In the genomic region with DNA sequence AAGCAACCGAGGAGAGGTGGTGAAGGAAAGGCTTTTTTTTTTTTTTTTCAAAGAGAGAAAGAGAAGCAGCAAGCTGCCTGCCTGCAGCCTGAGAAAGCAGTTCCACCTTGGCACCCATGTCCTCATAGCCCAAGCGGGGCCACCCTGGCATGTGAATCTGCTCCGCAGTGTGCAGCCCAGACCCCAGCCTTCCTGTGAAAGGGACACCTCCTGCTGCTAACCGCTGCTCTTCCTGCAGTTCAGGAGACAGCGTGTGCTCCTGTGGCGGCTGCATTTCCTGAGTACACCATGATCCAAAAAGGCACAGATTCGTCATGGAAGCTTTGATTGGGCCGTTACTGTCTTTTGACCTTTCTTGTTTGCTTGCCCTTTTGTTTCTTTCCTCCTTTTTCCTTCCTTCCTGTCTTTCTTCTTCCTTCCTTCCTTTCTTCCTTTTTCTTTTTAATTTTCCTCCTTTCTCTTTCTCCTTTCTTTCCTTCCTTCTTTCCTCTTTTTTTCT, we compare ENCODE assay signal across 10 cellular contexts. TPM values are rescaled to one million over a fixed set of nuclear protein-coding genes. Genes with fewer than 3 reads are reported as not detected.
DNase-seq lines count a peak whose midpoint lies in the region; ATAC-seq and TF ChIP-seq lines count a peak whose summit lies in the region.
"Had no signal": no experiment of that assay in that cellular context is flagged by ENCODE, and none has a peak within 500 bp of the region (broad histone marks: within the 10 kb centered on the region; RNA-seq: fewer than 3 reads in every experiment).

No MANE protein-coding gene starts in this region.

- POLR2A ChIA-PET in CD8-positive, alpha-beta memory T cell (lab: Charles Lee) = interaction anchor here (1.2 to 8.1 kb wide), 7 partner anchors 9 to 38 kb away, joined by 5 to 136 read pairs (median 8); partner anchors contain the start of gene IKZF1
- POLR2A ChIA-PET in Panc1 (lab: Charles Lee) = interaction anchor here (0.6 kb wide), 1 partner anchor 79 kb away, joined by 3 read pairs; no protein-coding TSS in a partner anchor

- H3K27ac ChIP-seq in CD8-positive, alpha-beta memory T cell (ENCODE audit: low read depth, low read length) = no peak overlapping the region
- no peak overlapping the region for H3K27ac ChIP-seq in Panc1 (ENCODE audit: low read length)

- H3K9me3 Mint-ChIP-seq in CD8-positive, alpha-beta memory T cell = no peaks in the 10 kb centered on the region
- H3K9me3 Mint-ChIP-seq in nephron progenitor cell = no peaks in the 10 kb centered on the region
- H3K9me3 Mint-ChIP-seq: nephron had no signal

- H3K27me3 ChIP-seq in CD8-positive, alpha-beta memory T cell (ENCODE audit: insufficient read depth, low read length, poor library complexity, severe bottlenecking) = no peaks in the 10 kb centered on the region
- peaks cover 29% of the 10 kb centered on the region for H3K27me3 ChIP-seq in Panc1 (ENCODE audit: control insufficient read depth, insufficient read depth, low read length)

- intact Hi-C loops in Panc1 (cut with micrococcal nuclease; ENCODE audit: unreplicated experiment) = no loop called here

- peaks cover 0 to 2% of the 10 kb centered on the region in 2 donors for H3K27me3 Mint-ChIP-seq in CD8-positive, alpha-beta memory T cell
- H3K27me3 Mint-ChIP-seq in nephron progenitor cell (ENCODE audit: low read depth, poor library complexity) = no peaks in the 10 kb centered on the region

- H3K4me3 ChIP-seq in CD8-positive, alpha-beta memory T cell (ENCODE audit: low read length) = peak overlapping the region; percentile 13
- H3K4me3 ChIP-seq in Panc1 (ENCODE audit: low read depth in 2 of 2, low read length in 2 of 2) (no peak overlapping the region), astrocyte of the spinal cord (ENCODE audit: low read depth, low read length) (no peak overlapping the region)

- H3K27ac Mint-ChIP-seq in CD8-positive, alpha-beta memory T cell = peak overlapping the region in 5 of 8 donors; percentile 84 to 99 (median 96)
- no peak overlapping the region for H3K27ac Mint-ChIP-seq in nephron progenitor cell
- H3K27ac Mint-ChIP-seq: nephron had no signal

- in situ Hi-C loops in Panc1 (cut with HindIII; ENCODE audit: low pct_unique_long_range_greater_than_20kb, low sequenced_read_pairs) = no loop called here
- in situ Hi-C loops in astrocyte of the spinal cord (cut with HindIII; ENCODE audit: low sequenced_read_pairs) = no loop called here

- peak; percentile 53; the same call in 1 of the 2 replicates for ATAC-seq in Panc1
- no peak for ATAC-seq in GM18519 (IDR thresholded peaks at IDR 0.05; ENCODE audit: low FRiP score, unreplicated experiment)

- DNase-seq in CD8-positive, alpha-beta memory T cell = peak; percentile 61 to 80 (median 73)
- DNase-seq in Panc1 (ENCODE audit: low read depth, low spot score) = no peak
- peak; percentile 45 for DNase-seq in astrocyte of the spinal cord (ENCODE audit: low read depth, low spot score)
- DNase-seq in nephron progenitor cell = no peak
- DNase-seq in kidney tubule cell (ENCODE audit: low spot score) = no peak
- no peak for DNase-seq in amygdala (lab: John Stamatoyannopoulos, UW)
- DNase-seq in NCI-H2029 (lab: John Stamatoyannopoulos, UW) = no peak
- DNase-seq: activated CD4-positive, CD25-positive, alpha-beta regulatory T cell had no signal

- H3K4me1 Mint-ChIP-seq in CD8-positive, alpha-beta memory T cell = peaks cover 28 to 67% (median 61%) of the 10 kb centered on the region in 3 donors
- H3K4me1 Mint-ChIP-seq in nephron progenitor cell = peaks cover 8% of the 10 kb centered on the region
- H3K4me1 Mint-ChIP-seq: nephron had no signal

- TF ChIP-seq CTCF in Panc1 (IDR thresholded peaks at IDR 0.05) (no peak), astrocyte of the spinal cord (IDR thresholded peaks at IDR 0.05; ENCODE audit: low read depth, low read length) (no peak), nephron progenitor cell (IDR thresholded peaks at IDR 0.05) (no peak)

- no peaks in the 10 kb centered on the region for H3K9me3 ChIP-seq in CD8-positive, alpha-beta memory T cell (ENCODE audit: low read length)
- H3K9me3 ChIP-seq in Panc1 (ENCODE audit: control insufficient read depth, insufficient read depth, low read depth, low read length) = no peaks in the 10 kb centered on the region

- CTCF ChIA-PET in CD8-positive, alpha-beta memory T cell (lab: Charles Lee) = interaction anchor here (0.6 to 40.0 kb wide), 10 partner anchors 7 to 137 kb away, joined by 3 to 815 read pairs (median 12); partner anchors contain the start of gene IKZF1
- CTCF ChIA-PET in Panc1 (lab: Charles Lee) = no interaction called here

- peak overlapping the region; percentile 55 to 85 (median 79) for H3K4me3 Mint-ChIP-seq in CD8-positive, alpha-beta memory T cell
- H3K4me3 Mint-ChIP-seq in nephron progenitor cell = peak overlapping the region; percentile 38
- H3K4me3 Mint-ChIP-seq: nephron had no signal

- peaks cover 18% of the 10 kb centered on the region for H3K36me3 ChIP-seq in CD8-positive, alpha-beta memory T cell (ENCODE audit: insufficient read depth, low read length)
- H3K36me3 ChIP-seq in Panc1 (ENCODE audit: control insufficient read depth, insufficient read depth, low read length) = no peaks in the 10 kb centered on the region

- BruUV-seq in Panc1 (replicated peaks; lab: Mats Ljungman, UMichigan) = no TSS peak

- peaks cover 9 to 58% (median 22%) of the 10 kb centered on the region in 3 donors for H3K36me3 Mint-ChIP-seq in CD8-positive, alpha-beta memory T cell
- H3K36me3 Mint-ChIP-seq in nephron progenitor cell (ENCODE audit: low read depth) = no peaks in the 10 kb centered on the region

- H3K4me1 ChIP-seq in CD8-positive, alpha-beta memory T cell (ENCODE audit: insufficient read depth, low read length) = peaks cover 98% of the 10 kb centered on the region
- peaks cover 8% of the 10 kb centered on the region; the same call in 1 of the 2 replicates for H3K4me1 ChIP-seq in Panc1 (ENCODE audit: control insufficient read depth, insufficient read depth, low read length)

RNA-seq across cellular contexts. Expression of gene IKZF1, which starts 38.1 kb away (rescaled TPM):
- 100 to 1,000 TPM; 225 to 226 TPM for total RNA-seq in CD8-positive, alpha-beta memory T cell
- polyA plus RNA-seq in CD8-positive, alpha-beta memory T cell = 238 TPM
- 0.77 TPM for total RNA-seq in Panc1 (2021; ENCODE audit: unreplicated experiment)
- polyA plus RNA-seq in Panc1 (2012; ENCODE audit: insufficient read length) = not detected

Comparison
In these comparisons a context has a peak if more than half of its experiments do, and no peak if none do; other contexts are left out.
1. DNase-seq: peak in CD8-positive, alpha-beta memory T cell (5 of 5) and astrocyte of the spinal cord (single experiment); none in Panc1 (single experiment), nephron progenitor cell (single experiment), kidney tubule cell (single experiment), amygdala (0 of 56) and NCI-H2029 (single experiment).
2. RNA of gene IKZF1, which starts 38.1 kb away (total RNA-seq): 225 to 226 TPM in CD8-positive, alpha-beta memory T cell; 0.77 TPM in Panc1 (single experiment); every median in the first group is over 100 times any median in the second.